In the genomic region with DNA sequence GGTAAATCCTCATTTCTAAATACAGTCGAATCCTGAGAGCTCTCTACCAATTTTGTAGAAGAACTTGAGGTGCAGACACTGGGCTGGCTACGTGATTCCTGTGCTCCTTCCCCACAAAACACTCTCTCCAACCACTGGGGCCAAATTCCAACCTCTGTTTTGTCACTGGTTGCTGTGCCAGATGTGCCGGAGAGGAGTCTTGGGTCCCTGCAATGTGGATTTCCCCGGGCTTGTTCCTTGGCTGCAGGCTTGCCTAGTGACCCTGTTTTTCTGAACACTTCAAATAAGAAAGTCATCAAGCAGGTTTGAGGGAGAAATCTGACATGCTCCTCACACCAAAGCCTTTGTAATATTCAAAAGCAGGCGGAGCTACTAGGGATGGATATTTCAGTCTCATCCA, we compare ENCODE assay signal across 16 cellular contexts. TPM values are rescaled to one million over a fixed set of nuclear protein-coding genes. Genes with fewer than 3 reads are reported as not detected.
DNase-seq lines count a peak whose midpoint lies in the region; ATAC-seq and TF ChIP-seq lines count a peak whose summit lies in the region.
"Had no signal": no experiment of that assay in that cellular context is flagged by ENCODE, and none has a peak within 500 bp of the region (broad histone marks: within the 10 kb centered on the region; RNA-seq: fewer than 3 reads in every experiment).

No MANE protein-coding gene starts in this region.

- 39 to 48% methylated on average over 5 of the region's 5 CpGs for WGBS in body of pancreas, 2 donors
- WGBS in sigmoid colon, 2 donors, result 79 to 84% methylated on average over 5 of the region's 5 CpGs

- H3K4me1 ChIP-seq in BLaER1 (peaks cover 21% of the 10 kb centered on the region), body of pancreas (peaks cover 19% of the 10 kb centered on the region), left lung (peaks cover 0 to 5% of the 10 kb centered on the region in 2 donors), sigmoid colon (peaks cover 0 to 48% (median 24%) of the 10 kb centered on the region in 4 donors)
- H3K4me1 ChIP-seq: prostate gland had no signal

- intact Hi-C loops in body of pancreas (cut with DNase I), result no loop called here
- intact Hi-C loops in left lung (cut with DNase I), result no loop called here
- intact Hi-C loops in sigmoid colon (cut with DNase I), result no loop called here

- TF ChIP-seq POLR2A in body of pancreas (IDR thresholded peaks at IDR 0.05), result no peak
- no peak for TF ChIP-seq POLR2A in sigmoid colon (IDR thresholded peaks at IDR 0.05)

- H3K9ac ChIP-seq in BLaER1, result no peak overlapping the region

- H3K9me3 ChIP-seq in BLaER1, result no peaks in the 10 kb centered on the region
- no peaks in the 10 kb centered on the region for H3K9me3 ChIP-seq in body of pancreas
- H3K9me3 ChIP-seq in left lung, result no peaks in the 10 kb centered on the region
- no peaks in the 10 kb centered on the region for H3K9me3 ChIP-seq in sigmoid colon
- no peaks in the 10 kb centered on the region for H3K9me3 ChIP-seq in WERI-Rb-1 (ENCODE audit: severe bottlenecking)
- H3K9me3 ChIP-seq: prostate gland had no signal

- no peaks in the 10 kb centered on the region for H4K20me1 ChIP-seq in BLaER1

- no peak for TF ChIP-seq CTCF in body of pancreas (IDR thresholded peaks at IDR 0.05)
- no peak for TF ChIP-seq CTCF in left lung (IDR thresholded peaks at IDR 0.05)
- no peak for TF ChIP-seq CTCF in sigmoid colon (IDR thresholded peaks at IDR 0.05)
- TF ChIP-seq CTCF in WERI-Rb-1 (IDR thresholded peaks at IDR 0.05; ENCODE audit: low read depth, low read length), result no peak

- peak in 2 of 4 donors; percentile 32 to 42 for DNase-seq in body of pancreas
- no peak for DNase-seq in left lung
- DNase-seq in sigmoid colon, result no peak
- DNase-seq in stimulated activated CD4-positive, alpha-beta T cell treated with anti-CD3 and anti-CD28 coated beads, Interleukin-4, amount 100 ng/mL, for 1 hour, result no peak
- DNase-seq in HK-2 (ENCODE audit: unreplicated experiment), result no peak
- DNase-seq in WERI-Rb-1, result no peak
- DNase-seq: activated B cell treated with CpG ODN at 0.5 μM for 24 hours; activated CD8-positive, alpha-beta memory T cell treated with anti-CD3 and anti-CD28 coated beads for 24 hours; cortex of kidney; KG1; NCI-H1092; NCI-H2171 had no signal

- H3K27me3 ChIP-seq in BLaER1, result no peaks in the 10 kb centered on the region
- no peaks in the 10 kb centered on the region for H3K27me3 ChIP-seq in body of pancreas
- no peaks in the 10 kb centered on the region for H3K27me3 ChIP-seq in left lung
- H3K27me3 ChIP-seq in sigmoid colon, result no peaks in the 10 kb centered on the region
- no peaks in the 10 kb centered on the region for H3K27me3 ChIP-seq in WERI-Rb-1 (ENCODE audit: insufficient read depth, low read depth, severe bottlenecking)

- no peak overlapping the region for H3K4me3 ChIP-seq in BLaER1
- H3K4me3 ChIP-seq in body of pancreas, result no peak overlapping the region
- no peak overlapping the region for H3K4me3 ChIP-seq in left lung
- no peak overlapping the region for H3K4me3 ChIP-seq in sigmoid colon
- H3K4me3 ChIP-seq in WERI-Rb-1 (ENCODE audit: low read depth, low read length), result no peak overlapping the region
- H3K4me3 ChIP-seq: prostate gland had no signal

- no peak overlapping the region for H3K4me2 ChIP-seq in BLaER1

- no peak for TF ChIP-seq EP300 in sigmoid colon (IDR thresholded peaks at IDR 0.05)

- H3K36me3 ChIP-seq in BLaER1, result peaks cover 81% of the 10 kb centered on the region
- no peaks in the 10 kb centered on the region for H3K36me3 ChIP-seq in body of pancreas (replicated peaks in 1 of 2; ENCODE audit: insufficient read depth in 1 of 2, low read depth in 2 of 2)
- no peaks in the 10 kb centered on the region for H3K36me3 ChIP-seq in left lung
- H3K36me3 ChIP-seq in sigmoid colon, result peaks cover 4 to 94% (median 22%) of the 10 kb centered on the region in 4 donors
- H3K36me3 ChIP-seq in WERI-Rb-1, result no peaks in the 10 kb centered on the region
- H3K36me3 ChIP-seq: prostate gland had no signal

- H3K27ac ChIP-seq in BLaER1 (0 out of 2 replicates have a peak overlapping the region, but pooled peaks have one; percentile 51), body of pancreas (no peak overlapping the region), left lung (no peak overlapping the region), sigmoid colon (peak overlapping the region; percentile 52 to 86 (median 84)), WERI-Rb-1 (no peak overlapping the region)
- H3K27ac ChIP-seq: prostate gland had no signal

- peak; percentile 22 for ATAC-seq in body of pancreas
- ATAC-seq in left lung, result peak; percentile 51
- no peak for ATAC-seq in HG02938 (IDR thresholded peaks at IDR 0.05; ENCODE audit: unreplicated experiment)
- ATAC-seq: activated T-helper 17 cell treated with anti-CD3 and anti-CD28 coated beads, Interleukin-2, amount 50 U/mL, for 72 hours had no signal

RNA-seq across cellular contexts. Expression of a gene that starts 44.4 kb away (rescaled TPM):
- total RNA-seq in body of pancreas (1 to 10 TPM in 1 of 2 donors, under 1 TPM in 1; 0.33 to 2.6 TPM), left lung (1 to 10 TPM; 2.7 to 3.4 TPM), sigmoid colon (1 to 10 TPM in 3 of 4 donors, under 1 TPM in 1; 0.95 to 3.1 (median 1.1) TPM)
- polyA plus RNA-seq in sigmoid colon, result under 1 TPM; 0.23 to 0.93 (median 0.60) TPM

Comparison
In these comparisons a context has a peak if more than half of its experiments do, and no peak if none do; other contexts are left out.
1. H3K27ac ChIP-seq: peak in BLaER1 (single experiment) and sigmoid colon (4 of 4); none in body of pancreas (0 of 4), left lung (0 of 2) and WERI-Rb-1 (single experiment).